13 cellular contexts compared by ENCODE assay signal in the genomic region with DNA sequence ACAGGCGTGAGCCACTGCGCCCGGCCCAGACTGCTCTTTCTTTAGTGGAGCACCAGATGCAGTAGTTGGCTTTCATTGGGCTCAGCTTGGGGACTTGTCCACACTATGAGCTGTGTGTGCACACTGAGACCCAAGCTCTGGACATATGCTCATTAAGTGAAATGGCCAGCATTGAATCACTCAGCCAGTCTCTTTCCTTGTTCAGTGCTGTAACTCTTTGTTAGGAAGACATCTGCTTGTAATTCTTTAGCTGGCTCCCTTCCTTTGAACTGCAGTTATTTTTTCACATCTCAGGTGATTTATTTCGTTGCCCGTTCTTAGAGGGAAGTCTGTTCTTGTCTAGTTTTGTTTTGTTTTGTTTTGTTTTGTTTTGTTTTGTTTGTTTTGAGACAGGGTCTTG.
"Had no signal": no experiment of that assay in that cellular context is flagged by ENCODE, and none has a peak within 500 bp of the region (broad histone marks: within the 10 kb centered on the region; RNA-seq: fewer than 3 reads in every experiment).

No MANE protein-coding gene starts in this region.

- H3K4me3 Mint-ChIP-seq: activated naive CD8-positive, alpha-beta T cell treated with anti-CD3 and anti-CD28 coated beads, Interleukin-2, amount 10 ng/mL, durations not matched to agents 7 days and 5 days; naive B cell; type B pancreatic cell had no signal

- H3K27me3 Mint-ChIP-seq: activated naive CD8-positive, alpha-beta T cell treated with anti-CD3 and anti-CD28 coated beads, Interleukin-2, amount 10 ng/mL, durations not matched to agents 7 days and 5 days; naive B cell; type B pancreatic cell had no signal

- H3K27me3 ChIP-seq: breast epithelium had no signal

- DNase-seq: activated CD4-positive, CD25-positive, alpha-beta regulatory T cell treated with anti-CD3 and anti-CD28 coated beads, Interleukin-2, amount 50 U/mL, for 72 hours; activated CD8-positive, alpha-beta memory T cell treated with anti-CD3 and anti-CD28 coated beads for 24 hours; activated gamma-delta T cell; activated naive CD8-positive, alpha-beta T cell treated with anti-CD3 and anti-CD28 coated beads, Interleukin-2, amount 10 ng/mL, durations not matched to agents 7 days and 5 days; aorta; hippocampal formation; kidney glomerular epithelial cell; lower lobe of right lung; naive B cell; T-helper 9 cell had no signal

- H3K27ac ChIP-seq: breast epithelium, lower lobe of right lung had no signal

- ATAC-seq: lower lobe of right lung had no signal

- H3K36me3 ChIP-seq: breast epithelium had no signal

- H3K27ac Mint-ChIP-seq: type B pancreatic cell had no signal

- H3K4me1 ChIP-seq: breast epithelium had no signal

- H3K4me3 ChIP-seq: breast epithelium, lower lobe of right lung, skin epidermis had no signal
